In the genomic region with DNA sequence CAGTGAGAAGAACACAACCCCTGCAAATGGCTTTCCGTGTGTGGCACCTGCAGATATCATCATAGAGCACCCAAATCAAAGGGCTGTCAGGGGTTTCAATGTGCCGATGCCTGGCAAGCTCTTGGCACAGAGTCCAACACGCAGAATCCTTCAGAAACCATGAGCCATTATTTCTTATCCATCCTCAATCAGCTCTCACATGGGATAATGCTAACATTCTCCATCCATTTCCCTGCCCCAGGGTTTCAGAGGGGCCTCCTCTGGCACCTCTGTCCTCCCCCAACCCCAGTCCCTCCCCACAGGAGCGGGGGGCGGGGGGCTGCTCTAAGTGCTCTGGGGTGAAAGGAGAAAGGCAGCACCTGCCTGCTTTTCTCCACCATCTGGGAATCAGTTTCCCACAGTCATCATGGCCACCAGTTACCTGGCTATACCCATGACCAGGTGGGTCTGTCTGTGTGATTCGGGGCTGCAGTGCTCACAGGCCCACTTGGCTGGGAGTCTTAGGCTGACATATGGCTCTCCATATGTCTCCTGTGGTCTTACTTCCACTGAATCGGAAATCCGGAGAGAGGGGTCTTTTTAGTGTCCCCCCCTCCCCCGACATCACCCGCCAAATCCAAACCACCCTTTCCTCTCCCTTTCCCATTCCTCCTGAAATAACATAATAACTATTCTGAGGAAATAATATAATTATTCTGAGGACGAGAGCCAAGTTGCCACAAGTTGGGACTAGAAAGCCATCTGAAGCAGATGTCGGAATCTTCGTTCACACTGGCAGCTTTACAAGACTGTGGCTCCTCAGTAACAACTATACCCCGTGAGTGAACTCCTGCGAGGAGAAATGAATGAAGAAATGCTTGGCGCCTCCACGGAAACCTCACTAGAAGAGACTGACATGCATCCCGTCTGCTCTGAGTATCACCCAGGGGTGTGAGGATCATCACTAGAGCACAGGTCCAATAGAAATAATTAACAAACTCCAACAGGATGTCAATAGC, we compare ENCODE assay signal across 27 cellular contexts.
DNase-seq lines count a peak whose midpoint lies in the region; ATAC-seq and TF ChIP-seq lines count a peak whose summit lies in the region.
"Had no signal": no experiment of that assay in that cellular context is flagged by ENCODE, and none has a peak within 500 bp of the region (broad histone marks: within the 10 kb centered on the region; RNA-seq: fewer than 3 reads in every experiment).

No MANE protein-coding gene starts in this region.

- H2BK15ac ChIP-seq in mesenchymal stem cell (ENCODE audit: low read depth, poor library complexity, severe bottlenecking), result no peak overlapping the region

- H3K79me1 ChIP-seq in mesenchymal stem cell (replicated peaks; ENCODE audit: low read length, poor library complexity, severe bottlenecking), result peaks cover 28% of the 10 kb centered on the region

- H2AFZ ChIP-seq in mesenchymal stem cell (ENCODE audit: low read depth, low read length), result no peak overlapping the region

- H3K18ac ChIP-seq in mesenchymal stem cell (ENCODE audit: low read depth in 1 of 2, low read length in 2 of 2), result peak overlapping the region in 1 of 2 experiments; percentile 5

- H4K8ac ChIP-seq in mesenchymal stem cell (ENCODE audit: low read length), result peak overlapping the region; percentile 55

- no peak for ATAC-seq in GM21447 (IDR thresholded peaks at IDR 0.05; ENCODE audit: unreplicated experiment)
- no peak for ATAC-seq in right lobe of liver
- ATAC-seq: left ventricle myocardium superior; natural killer cell treated with Interleukin-12 subunit alpha and Interleukin-12 subunit beta and Interleukin-15 and Interleukin-18, amount 100 ng/mL, for 72 hours had no signal

- peaks cover 52% of the 10 kb centered on the region for H3K36me3 ChIP-seq in SK-N-MC (ENCODE audit: insufficient read depth, low read length)
- H3K36me3 ChIP-seq in mesenchymal stem cell (ENCODE audit: control insufficient read depth in 1 of 2, insufficient read depth in 2 of 2, low read depth in 1 of 2, low read length in 2 of 2), result peaks cover 0 to 13% of the 10 kb centered on the region in 2 experiments
- H3K36me3 ChIP-seq in right lobe of liver, result no peaks in the 10 kb centered on the region
- H3K36me3 ChIP-seq: BE2C, transverse colon had no signal

- H2AK5ac ChIP-seq in mesenchymal stem cell (ENCODE audit: low read length, severe bottlenecking), result no peak overlapping the region

- WGBS in mesenchymal stem cell, result 84% methylated on average over 15 of the region's 18 CpGs
- 47% methylated on average over 12 of the region's 18 CpGs for WGBS in right lobe of liver (ENCODE audit: insufficient coverage, low coverage, low lambda C conversion rate, missing lambda C conversion rate)

- no peak for TF ChIP-seq POLR2A in right lobe of liver (IDR thresholded peaks at IDR 0.05)

- H2BK120ac ChIP-seq in mesenchymal stem cell (ENCODE audit: low read depth, low read length), result no peak overlapping the region

- no peak overlapping the region for H3K4ac ChIP-seq in mesenchymal stem cell (ENCODE audit: low read depth in 1 of 2, low read length in 2 of 2)

- no peak overlapping the region for H3K14ac ChIP-seq in mesenchymal stem cell (ENCODE audit: low read length in 2 of 2)

- peak; percentile 78 for DNase-seq in DMS 273 treated with DMSO at 0.1 percent for 48 hours (lab: John Stamatoyannopoulos, UW)
- DNase-seq in NCI-H2171 (lab: John Stamatoyannopoulos, UW), result peak; percentile 84
- no peak for DNase-seq in SK-N-MC (ENCODE audit: low read depth, low spot score)
- no peak for DNase-seq in mesenchymal stem cell
- DNase-seq in activated CD8-positive, alpha-beta memory T cell treated with anti-CD3 and anti-CD28 coated beads, Interleukin-2, amount 50 U/mL, for 4 hours, result no peak
- DNase-seq in iPS-NIHi7 (ENCODE audit: extremely low spot score), result no peak
- no peak for DNase-seq in right lobe of liver
- DNase-seq: ACHN; activated CD4-positive, alpha-beta T cell treated with anti-CD3 and anti-CD28 coated beads for 48 hours; activated gamma-delta T cell; activated naive CD8-positive, alpha-beta T cell treated with anti-CD3 and anti-CD28 coated beads, Interleukin-2, amount 10 ng/mL, durations not matched to agents 7 days and 5 days; activated T-cell treated with anti-CD3 and anti-CD28 coated beads, Interleukin-2, amount 50 U/mL, for 24 hours; BE2C; brain microvascular endothelial cell; CD8-positive, alpha-beta memory T cell; DMS53; KBM-7; left ventricle myocardium superior; NCI-H1417; NCI-H2107; retina; stimulated activated CD4-positive, alpha-beta T cell treated with anti-CD3 and anti-CD28 coated beads, Interleukin-2, amount 100 ng/mL, for 24 hours; transverse colon had no signal

- no peak overlapping the region for H2BK5ac ChIP-seq in mesenchymal stem cell (ENCODE audit: low read depth, low read length, poor library complexity, severe bottlenecking)

- H3K23ac ChIP-seq in mesenchymal stem cell (ENCODE audit: low read length in 2 of 2), result no peak overlapping the region

- no peak overlapping the region for H2BK12ac ChIP-seq in mesenchymal stem cell (ENCODE audit: low read length in 2 of 2)

- no peak overlapping the region for H3K4me2 ChIP-seq in mesenchymal stem cell (ENCODE audit: low read length, poor library complexity, severe bottlenecking)

- H3K9ac ChIP-seq in SK-N-MC (ENCODE audit: insufficient read length) (peak overlapping the region; percentile 63), mesenchymal stem cell (ENCODE audit: low read length) (no peak overlapping the region)

- no peaks in the 10 kb centered on the region for H3K4me1 ChIP-seq in mesenchymal stem cell (ENCODE audit: control insufficient read depth, insufficient read depth, low read depth, low read length)
- H3K4me1 ChIP-seq in right lobe of liver, result no peaks in the 10 kb centered on the region
- H3K4me1 ChIP-seq: BE2C had no signal

- no peaks in the 10 kb centered on the region for H3K9me3 ChIP-seq in SK-N-MC (ENCODE audit: low read depth, low read length)
- no peaks in the 10 kb centered on the region for H3K9me3 ChIP-seq in mesenchymal stem cell (ENCODE audit: control insufficient read depth, low read length)
- H3K9me3 ChIP-seq in right lobe of liver, result no peaks in the 10 kb centered on the region
- H3K9me3 ChIP-seq: BE2C, transverse colon had no signal

- H3K27me3 ChIP-seq in mesenchymal stem cell (ENCODE audit: control insufficient read depth in 1 of 2, insufficient read depth in 1 of 2, low read length in 2 of 2) (no peaks in the 10 kb centered on the region), right lobe of liver (no peaks in the 10 kb centered on the region)
- H3K27me3 ChIP-seq: BE2C, brain microvascular endothelial cell, transverse colon had no signal

- no peak overlapping the region for H4K91ac ChIP-seq in mesenchymal stem cell (ENCODE audit: low read length)

- intact Hi-C loops in right lobe of liver (cut with DNase I), result loop anchor here (10.0 kb wide), 2 partner anchors 392 to 402 kb away; no protein-coding TSS in a partner anchor

- no peak for TF ChIP-seq CTCF in right lobe of liver (IDR thresholded peaks at IDR 0.05)

- H3K27ac ChIP-seq in SK-N-MC (peak overlapping the region; percentile 97), mesenchymal stem cell (ENCODE audit: low read length, poor library complexity, severe bottlenecking) (no peak overlapping the region), right lobe of liver (no peak overlapping the region)
- H3K27ac ChIP-seq: brain microvascular endothelial cell, transverse colon, VCaP had no signal

- H3K4me3 ChIP-seq in SK-N-MC (peak overlapping the region; percentile 42), mesenchymal stem cell (ENCODE audit: insufficient read depth in 1 of 2, low read depth in 1 of 2, low read length in 2 of 2) (no peak overlapping the region), right lobe of liver (no peak overlapping the region)
- H3K4me3 ChIP-seq: smooth muscle cell, transverse colon had no signal

Comparison
In these comparisons a context has a peak if more than half of its experiments do, and no peak if none do; other contexts are left out.
1. DNase-seq: peak in DMS 273 treated with DMSO at 0.1 percent for 48 hours (single experiment) and NCI-H2171 (single experiment); none in SK-N-MC (single experiment), mesenchymal stem cell (single experiment), activated CD8-positive, alpha-beta memory T cell treated with anti-CD3 and anti-CD28 coated beads, Interleukin-2, amount 50 U/mL, for 4 hours (single experiment), iPS-NIHi7 (single experiment) and right lobe of liver (0 of 3).